ENCODE assay signal across 8 cellular contexts in the genomic region with DNA sequence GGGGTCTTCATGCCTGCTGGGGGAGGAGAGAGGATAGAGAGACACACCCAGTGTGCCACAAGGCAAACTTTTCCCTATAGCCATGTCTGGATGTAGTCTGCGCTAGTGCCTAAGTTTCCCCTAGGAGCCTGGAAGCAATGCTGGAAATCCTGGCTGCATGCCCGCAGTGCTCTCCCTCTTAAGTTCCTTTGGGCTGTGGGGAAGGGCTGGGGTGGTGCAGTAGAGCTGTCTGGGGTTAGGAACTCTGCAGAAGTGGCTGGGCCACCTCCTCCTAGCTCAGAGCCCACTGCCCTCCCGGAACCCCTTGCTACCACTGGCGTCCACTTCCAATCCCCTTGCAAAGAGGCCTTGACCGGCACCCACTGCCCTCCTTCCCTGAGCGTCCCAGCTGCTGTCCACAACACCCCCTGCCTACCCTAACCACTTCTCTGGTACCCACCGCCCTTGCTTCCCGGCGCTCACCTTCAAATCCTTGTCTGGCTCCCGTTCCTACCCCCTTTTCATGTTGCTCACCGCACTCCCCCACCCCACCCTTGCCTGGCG. TPM values are rescaled to one million over a fixed set of nuclear protein-coding genes. Genes with fewer than 3 reads are reported as not detected.
DNase-seq lines count a peak whose midpoint lies in the region; ATAC-seq, FAIRE-seq and TF ChIP-seq lines count a peak whose summit lies in the region.
"Not testable (repeated sequence)": the region's sequence is repeated elsewhere in the genome, so short reads cannot be mapped to it uniquely, and the experiment has no call there.

No MANE protein-coding gene starts in this region.

- not testable (repeated sequence) for H3K9me3 ChIP-seq in CD4-positive, alpha-beta memory T cell (ENCODE audit: control insufficient read depth in 1 of 2, low read length in 2 of 2); K562 (replicated peaks; ENCODE audit: control insufficient read depth, insufficient read depth, low read depth, low read length); osteoblast (ENCODE audit: low read depth, low read length); testis

- POLR2A ChIA-PET in CD4-positive, alpha-beta memory T cell (lab: Charles Lee; ENCODE audit: partially characterized antibody): interaction anchor here (0.7 to 1.5 kb wide), 2 partner anchors 125 to 1213 kb away, joined by 3 to 6 read pairs; partner anchors contain the start of gene SPIN3
- POLR2A ChIA-PET in K562 (lab: Yijun Ruan, JAX): interaction anchor here (0.6 kb wide), 1 partner anchor 256 kb away, joined by 3 read pairs; no protein-coding TSS in a partner anchor

- H3K9ac ChIP-seq in K562 (ENCODE audit: insufficient read depth in 1 of 2, low read depth in 2 of 2, low read length in 2 of 2): peak overlapping the region; percentile 62 to 92; a peak in 3 of 4 replicates

- TF ChIP-seq POLR2A in K562 (conservative IDR thresholded peaks at IDR 0.05); testis (IDR thresholded peaks at IDR 0.05): not testable (repeated sequence)

- H3K9me3 Mint-ChIP-seq in CD4-positive, alpha-beta memory T cell; IgD-negative memory B cell; T-helper 2 cell treated with Interferon-gamma antibody and Interleukin-4, amounts not matched to agents 5 μg/mL and 100 μg/mL, for 36 hours: not testable (repeated sequence)

- CTCF ChIA-PET in CD4-positive, alpha-beta memory T cell (lab: Charles Lee; ENCODE audit: partially characterized antibody); K562 (lab: Yijun Ruan, JAX; ENCODE audit: low intra/inter-chr PET ratio): not testable (repeated sequence)

- TF ChIP-seq CTCF in K562 (IDR thresholded peaks at IDR 0.05 in 2 of 3, conservative IDR thresholded peaks at IDR 0.05 in 1 of 3; ENCODE audit: insufficient read depth in 2 of 3, low read depth in 1 of 3, low read length in 3 of 3); osteoblast (IDR thresholded peaks at IDR 0.05; ENCODE audit: extremely low read depth, low read depth, low read length); testis (IDR thresholded peaks at IDR 0.05): not testable (repeated sequence)

- in situ Hi-C loops in K562 (cut with MboI): not testable (repeated sequence)

- H3K4me1 ChIP-seq in CD4-positive, alpha-beta memory T cell (ENCODE audit: insufficient read depth, low read length); K562 (replicated peaks in 1 of 2; ENCODE audit: control insufficient read depth in 2 of 2, insufficient read depth in 2 of 2, low read length in 2 of 2); osteoblast (ENCODE audit: insufficient read depth, low read length); testis: not testable (repeated sequence)

- not testable (repeated sequence) for H3K36me3 ChIP-seq in CD4-positive, alpha-beta memory T cell (ENCODE audit: insufficient read depth, low read length); K562 (ENCODE audit: control insufficient read depth, insufficient read depth, low read length); osteoblast (ENCODE audit: insufficient read depth, low read length); testis (ENCODE audit: low read depth, missing control alignments)

- not testable (repeated sequence) for H2AFZ ChIP-seq in K562 (ENCODE audit: low read depth, low read length)
- peak overlapping the region; percentile 66 for H2AFZ ChIP-seq in osteoblast (ENCODE audit: low read length)

- intact Hi-C loops in CD4-positive, alpha-beta memory T cell (cut with micrococcal nuclease): loop anchor here (10.0 kb wide), 1 partner anchor 126 kb away; the partner anchor contains the start of gene SPIN3
- intact Hi-C loops in K562 (cut with micrococcal nuclease): loop anchor here (10.0 kb wide), 1 partner anchor 126 kb away; the partner anchor contains the start of gene SPIN3
- intact Hi-C loops in testis (cut with DNase I; ENCODE audit: low total_unique reads): not testable (repeated sequence)

- FAIRE-seq in K562 (lab: Jason Lieb, UNC): not testable (repeated sequence)

- TF ChIP-seq RAD21 in K562 (CRISPR knock-in tag; conservative IDR thresholded peaks at IDR 0.05 in 1 of 2, IDR thresholded peaks at IDR 0.05 in 1 of 2): not testable (repeated sequence)

- H3K4me2 ChIP-seq in K562 (ENCODE audit: insufficient read depth, low read length) (peak overlapping the region; percentile 78), osteoblast (ENCODE audit: insufficient read depth, low read length) (peak overlapping the region; percentile 75)

- peak overlapping the region; percentile 91 to 96 (median 93) for H3K4me3 Mint-ChIP-seq in CD4-positive, alpha-beta memory T cell
- H3K4me3 Mint-ChIP-seq in IgD-negative memory B cell: peak overlapping the region; percentile 84 to 97 (median 90)
- peak overlapping the region; percentile 92 for H3K4me3 Mint-ChIP-seq in T-helper 2 cell treated with Interferon-gamma antibody and Interleukin-4, amounts not matched to agents 5 μg/mL and 100 μg/mL, for 36 hours

- ATAC-seq in K562: peak; percentile 3; the same call in 2 of the 3 replicates
- peak; percentile 11 for ATAC-seq in left lobe of liver

- H3K4me1 Mint-ChIP-seq in CD4-positive, alpha-beta memory T cell: peaks cover 7 to 23% (median 12%) of the 10 kb centered on the region in 4 donors
- peaks cover 10 to 17% (median 15%) of the 10 kb centered on the region in 3 donors for H3K4me1 Mint-ChIP-seq in IgD-negative memory B cell
- H3K4me1 Mint-ChIP-seq in T-helper 2 cell treated with Interferon-gamma antibody and Interleukin-4, amounts not matched to agents 5 μg/mL and 100 μg/mL, for 36 hours (ENCODE audit: low read depth): not testable (repeated sequence)

- not testable (repeated sequence) for H3K9me1 ChIP-seq in K562 (ENCODE audit: control insufficient read depth, insufficient read depth, low read length)

- H3K27ac Mint-ChIP-seq in CD4-positive, alpha-beta memory T cell: peak overlapping the region in 6 of 7 donors; percentile 78 to 96 (median 92)
- H3K27ac Mint-ChIP-seq in IgD-negative memory B cell: peak overlapping the region in 2 of 3 donors; percentile 41 to 89
- peak overlapping the region; percentile 88 for H3K27ac Mint-ChIP-seq in T-helper 2 cell treated with Interferon-gamma antibody and Interleukin-4, amounts not matched to agents 5 μg/mL and 100 μg/mL, for 36 hours

- H3K36me3 Mint-ChIP-seq in CD4-positive, alpha-beta memory T cell: peaks cover 0 to 20% of the 10 kb centered on the region in 2 donors
- H3K36me3 Mint-ChIP-seq in IgD-negative memory B cell; T-helper 2 cell treated with Interferon-gamma antibody and Interleukin-4, amounts not matched to agents 5 μg/mL and 100 μg/mL, for 36 hours (ENCODE audit: low read depth): not testable (repeated sequence)

- H3K27ac ChIP-seq in CD4-positive, alpha-beta memory T cell (ENCODE audit: low read depth, low read length): peak overlapping the region; percentile 59
- H3K27ac ChIP-seq in K562 (ENCODE audit: extremely low read depth, low read depth, low read length): peak overlapping the region; percentile 71
- peak overlapping the region; percentile 53 for H3K27ac ChIP-seq in osteoblast (ENCODE audit: low read depth, low read length)
- peak overlapping the region in 1 of 2 donors; percentile 15 for H3K27ac ChIP-seq in testis

- not testable (repeated sequence) for H4K20me1 ChIP-seq in K562 (replicated peaks; ENCODE audit: control insufficient read depth, insufficient read depth, low read length); osteoblast (ENCODE audit: insufficient read depth, low read length)

- BruUV-seq in K562 (replicated peaks; lab: Mats Ljungman, UMichigan): TSS peak; percentile 49

- WGBS in K562 (ENCODE audit: insufficient coverage, low coverage, missing lambda C conversion rate): 10% methylated on average over 3 of the region's 12 CpGs
- 0% methylated on average over 5 to 10 of the region's 12 CpGs for WGBS in testis, 2 donors

- not testable (repeated sequence) for TF ChIP-seq EP300 in K562 (IDR thresholded peaks at IDR 0.05; ENCODE audit: low read length)

- not testable (repeated sequence) for H3K27me3 Mint-ChIP-seq in CD4-positive, alpha-beta memory T cell; IgD-negative memory B cell; T-helper 2 cell treated with Interferon-gamma antibody and Interleukin-4, amounts not matched to agents 5 μg/mL and 100 μg/mL, for 36 hours (ENCODE audit: low read depth)

- H3K4me3 ChIP-seq in CD4-positive, alpha-beta memory T cell (ENCODE audit: low read length in 2 of 2): peak overlapping the region in 1 of 2 donors; percentile 54
- H3K4me3 ChIP-seq in K562: peak overlapping the region; percentile 53
- peak overlapping the region; percentile 80 for H3K4me3 ChIP-seq in osteoblast (ENCODE audit: insufficient read depth, low read length)
- peak overlapping the region; percentile 57 to 68 for H3K4me3 ChIP-seq in testis

- not testable (repeated sequence) for DNase-seq in CD4-positive, alpha-beta memory T cell; T-helper 2 cell treated with Interferon-gamma antibody and Interleukin-4, amounts not matched to agents 5 μg/mL and 100 μg/mL, for 36 hours (ENCODE audit: low spot score); left lobe of liver (ENCODE audit: low spot score); testis
- DNase-seq in K562 (ENCODE audit: extremely low read depth in 1 of 4, low spot score in 3 of 4) (peak in 2 of 4 experiments; percentile 9 to 15), fibroblast of peridontal ligament (ENCODE audit: extremely low read depth) (peak; percentile 0), osteoblast (ENCODE audit: insufficient read length, low spot score, missing footprints) (peak; percentile 58)

- H3K79me2 ChIP-seq in K562 (ENCODE audit: control insufficient read depth, insufficient read depth, low read length): peaks cover 23% of the 10 kb centered on the region
- H3K79me2 ChIP-seq in osteoblast (ENCODE audit: insufficient read depth, low read length): not testable (repeated sequence)

- not testable (repeated sequence) for H3K27me3 ChIP-seq in CD4-positive, alpha-beta memory T cell (ENCODE audit: insufficient read depth, low read length); K562 (ENCODE audit: control insufficient read depth in 2 of 2, insufficient read depth in 2 of 2, low read length in 2 of 2); osteoblast (ENCODE audit: insufficient read depth, low read length); testis

RNA-seq across cellular contexts. Expression of gene SPIN2B, which starts 0.7 kb away (rescaled TPM):
- 10 to 100 TPM; 16.6 to 22.6 TPM for total RNA-seq in CD4-positive, alpha-beta memory T cell
- polyA plus RNA-seq in CD4-positive, alpha-beta memory T cell: 10 to 100 TPM; 18.3 to 35.3 TPM
- polyA plus RNA-seq in IgD-negative memory B cell (17.3 TPM), K562 (2011; rRNA removed) (17.3 and 19.9 TPM in 2 replicates), K562 (2014; fragmentation: Illumina TruSeq; extraction: Trizol) (12.1 and 14.9 TPM in 2 replicates), K562 (2014; fragmentation: Nextera tagmentation; extraction: Ambion mirVana) (1 to 10 TPM; 6.2 to 7.0 TPM), K562 (2014; rRNA removed) (23.7 and 29.5 TPM in 2 replicates), testis (ENCODE audit: insufficient read depth, low read depth, low replicate concordance) (8.8 TPM)
- total RNA-seq in K562 (2011; cell fraction: chromatin; rRNA removed; ENCODE audit: low replicate concordance): 33.7 and 38.2 TPM in 2 replicates
- 18.0 and 22.6 TPM in 2 replicates for total RNA-seq in K562 (2011; cell fraction: nucleolus; rRNA removed)
- 25.7 and 27.2 TPM in 2 replicates for total RNA-seq in K562 (2011; cell fraction: nucleoplasm; rRNA removed)
- total RNA-seq in K562 (2014; rRNA removed) (16.8 and 19.3 TPM in 2 replicates), K562 (2014; rRNA removed; fragmentation: Illumina TruSeq; extraction: Trizol) (15.2 and 15.3 TPM in 2 replicates), K562 (2015; rRNA removed; fragmentation: Illumina TruSeq; extraction: Trizol) (13.9 and 15.7 TPM in 2 replicates), K562 (2021) (14.2 and 15.5 TPM in 2 replicates), left lobe of liver (3.2 TPM), osteoblast (7.7 and 10.1 TPM in 2 replicates), testis (10 to 100 TPM in 1 of 2 donors, 1 to 10 TPM in 1; 8.6 to 15.9 TPM)
- 8.5 and 12.7 TPM in 2 replicates for polyA plus RNA-seq in K562 (2011; cell fraction: cytosol; rRNA removed)
- polyA plus RNA-seq in K562 (2011; cell fraction: nucleus; rRNA removed): 38.6 and 42.4 TPM in 2 replicates
- 14.1 and 18.8 TPM in 2 replicates for polyA plus RNA-seq in K562 (2012)
- polyA minus RNA-seq in K562 (2011; rRNA and poly(A)+ RNA removed): 13.5 and 14.5 TPM in 2 replicates
- polyA minus RNA-seq in K562 (2011; cell fraction: cytosol; rRNA and poly(A)+ RNA removed): 4.4 and 6.8 TPM in 2 replicates
- polyA minus RNA-seq in K562 (2011; cell fraction: nucleus; rRNA and poly(A)+ RNA removed): 24.4 and 31.0 TPM in 2 replicates

RNA-seq across cellular contexts. Expression of gene SPIN2A, which starts 16.5 kb away (rescaled TPM):
- 1 to 10 TPM; 1.4 to 2.2 TPM for total RNA-seq in CD4-positive, alpha-beta memory T cell
- under 1 TPM in 1 of 2 donors, not detected in 1; 0.09 TPM for polyA plus RNA-seq in CD4-positive, alpha-beta memory T cell
- polyA plus RNA-seq in IgD-negative memory B cell (not detected), K562 (2011; rRNA removed) (0.77 and 1.1 TPM in 2 replicates), K562 (2014; fragmentation: Illumina TruSeq; extraction: Trizol) (0.58 and 0.65 TPM in 2 replicates), K562 (2014; fragmentation: Nextera tagmentation; extraction: Ambion mirVana) (under 1 TPM; 0.03 to 0.04 TPM), K562 (2014; rRNA removed) (0.78 and 1.6 TPM in 2 replicates), testis (ENCODE audit: insufficient read depth, low read depth, low replicate concordance) (0.34 TPM)
- total RNA-seq in K562 (2011; cell fraction: chromatin; rRNA removed; ENCODE audit: low replicate concordance): 3.3 and 5.0 TPM in 2 replicates
- 3.2 and 4.0 TPM in 2 replicates for total RNA-seq in K562 (2011; cell fraction: nucleolus; rRNA removed)
- total RNA-seq in K562 (2011; cell fraction: nucleoplasm; rRNA removed): 2.7 and 4.5 TPM in 2 replicates
- total RNA-seq in K562 (2014; rRNA removed) (0.14 and 0.41 TPM in 2 replicates), K562 (2014; rRNA removed; fragmentation: Illumina TruSeq; extraction: Trizol) (0.32 and 0.40 TPM in 2 replicates), K562 (2015; rRNA removed; fragmentation: Illumina TruSeq; extraction: Trizol) (0.58 and 0.60 TPM in 2 replicates), K562 (2021) (0.60 and 0.65 TPM in 2 replicates), left lobe of liver (0.28 TPM), osteoblast (0.59 and 1.4 TPM in 2 replicates), testis (under 1 TPM; 0.71 to 0.99 TPM)
- 0.36 and 0.69 TPM in 2 replicates for polyA plus RNA-seq in K562 (2011; cell fraction: cytosol; rRNA removed)
- polyA plus RNA-seq in K562 (2011; cell fraction: nucleus; rRNA removed): 6.5 and 9.4 TPM in 2 replicates
- polyA plus RNA-seq in K562 (2012): 0.59 and 0.76 TPM in 2 replicates
- 0.60 and 0.98 TPM in 2 replicates for polyA minus RNA-seq in K562 (2011; rRNA and poly(A)+ RNA removed)
- not detected in 2 replicates for polyA minus RNA-seq in K562 (2011; cell fraction: cytosol; rRNA and poly(A)+ RNA removed)
- polyA minus RNA-seq in K562 (2011; cell fraction: nucleus; rRNA and poly(A)+ RNA removed): 3.1 and 3.6 TPM in 2 replicates
